10 cellular contexts compared by ENCODE assay signal in the genomic region with DNA sequence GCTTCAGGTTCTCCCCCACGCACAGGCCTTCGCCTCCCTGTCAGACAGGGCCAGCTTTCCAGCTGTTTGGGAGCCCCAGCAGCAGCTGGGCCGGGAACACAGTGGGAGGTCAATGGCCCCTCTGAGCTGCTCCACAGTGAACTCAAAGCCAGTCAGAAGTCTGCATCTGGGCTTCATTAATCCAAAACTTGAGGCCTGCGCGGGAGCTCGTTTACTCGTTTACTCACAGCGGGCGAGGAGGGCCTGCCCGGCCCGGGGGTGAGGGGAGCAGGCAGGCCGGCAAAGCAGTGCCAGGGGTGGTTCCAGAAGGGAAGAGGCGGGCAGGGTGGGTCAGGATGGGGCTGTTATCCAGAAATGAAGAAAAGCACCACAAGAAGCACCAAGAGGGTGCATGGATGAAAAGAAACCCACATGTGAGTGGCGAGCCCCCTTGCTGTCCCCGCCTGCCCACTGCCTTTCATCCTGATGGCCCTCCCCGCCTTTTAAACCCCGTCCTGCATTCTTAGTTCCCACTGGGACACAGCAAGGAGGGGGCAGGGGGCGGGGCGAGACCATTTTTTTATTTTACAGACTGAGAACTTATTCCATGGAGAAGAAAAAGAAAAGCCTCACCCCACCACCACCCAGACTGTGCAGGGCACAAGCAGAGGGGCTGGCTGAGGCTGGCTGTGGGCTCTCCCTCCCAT. TPM values are rescaled to one million over a fixed set of nuclear protein-coding genes. Genes with fewer than 3 reads are reported as not detected.
DNase-seq lines count a peak whose midpoint lies in the region; ATAC-seq and TF ChIP-seq lines count a peak whose summit lies in the region.
"Had no signal": no experiment of that assay in that cellular context is flagged by ENCODE, and none has a peak within 500 bp of the region (broad histone marks: within the 10 kb centered on the region; RNA-seq: fewer than 3 reads in every experiment).

No MANE protein-coding gene starts in this region.

- H3K27me3 ChIP-seq in H9 (ENCODE audit: insufficient read depth, low read length) (no peaks in the 10 kb centered on the region), ectodermal cell (ENCODE audit: control insufficient read depth, insufficient read depth, low read length, poor library complexity, severe bottlenecking) (no peaks in the 10 kb centered on the region), right lobe of liver (no peaks in the 10 kb centered on the region), smooth muscle cell (ENCODE audit: low read depth) (no peaks in the 10 kb centered on the region)

- no CpG with 5 or more reads among the region's 19 CpGs for WGBS in H9 (ENCODE audit: extremely low coverage, insufficient read length, low lambda C conversion rate)
- 2 to 3% methylated on average over 19 of the region's 19 CpGs for WGBS in ectodermal cell, 2 experiments
- 70% methylated on average over 14 of the region's 19 CpGs for WGBS in right lobe of liver (ENCODE audit: insufficient coverage, low coverage, low lambda C conversion rate, missing lambda C conversion rate)
- WGBS in smooth muscle cell (ENCODE audit: low lambda C conversion rate), result 24% methylated on average over 19 of the region's 19 CpGs

- no peaks in the 10 kb centered on the region for H3F3A ChIP-seq in smooth muscle cell (ENCODE audit: low read depth)

- H3K36me3 ChIP-seq in ectodermal cell (ENCODE audit: control insufficient read depth, insufficient read depth, low read length) (no peaks in the 10 kb centered on the region), right lobe of liver (no peaks in the 10 kb centered on the region), smooth muscle cell (ENCODE audit: low read depth) (no peaks in the 10 kb centered on the region)

- H2AK5ac ChIP-seq in H9 (ENCODE audit: insufficient read length, low read length), result no peak overlapping the region

- no peak overlapping the region for H3K18ac ChIP-seq in H9 (ENCODE audit: insufficient read length, low read depth, low read length)

- H3K36me3 Mint-ChIP-seq in H9 (ENCODE audit: insufficient read depth in 1 of 3, low read depth in 3 of 3), result 0 out of 7 replicates have a peak, but pooled peaks cover 0 to 4% (median 0%) of the 10 kb centered on the region in 3 experiments
- no peaks in the 10 kb centered on the region for H3K36me3 Mint-ChIP-seq in activated CD4-positive, alpha-beta T cell treated with anti-CD3 and anti-CD28 coated beads for 36 hours (ENCODE audit: low read depth)
- H3K36me3 Mint-ChIP-seq: naive thymus-derived CD4-positive, alpha-beta T cell had no signal

- no peak overlapping the region for H2BK5ac ChIP-seq in H9 (ENCODE audit: insufficient read length, low read length)

- H4K91ac ChIP-seq in H9 (ENCODE audit: insufficient read length, low read depth, low read length), result no peak overlapping the region

- intact Hi-C loops in right lobe of liver (cut with DNase I), result no loop called here
- intact Hi-C loops in activated CD4-positive, alpha-beta T cell treated with anti-CD3 and anti-CD28 coated beads for 36 hours (cut with DNase I, micrococcal nuclease), result no loop called here

- H2BK12ac ChIP-seq in H9 (ENCODE audit: insufficient read length, low read depth, low read length), result no peak overlapping the region

- DNase-seq in H9, result peak; percentile 63
- no peak for DNase-seq in right lobe of liver
- DNase-seq in smooth muscle cell (lab: John Stamatoyannopoulos, UW; ENCODE audit: unreplicated experiment), result peak; percentile 74
- no peak for DNase-seq in activated CD4-positive, alpha-beta T cell treated with anti-CD3 and anti-CD28 coated beads for 36 hours
- no peak for DNase-seq in NCI-H146 treated with DMSO at 0.1 percent for 48 hours (lab: John Stamatoyannopoulos, UW; ENCODE audit: unreplicated experiment)
- DNase-seq in NCI-H1694 treated with DMSO at 0.1 percent for 48 hours (lab: John Stamatoyannopoulos, UW), result no peak
- DNase-seq: DMS153; naive thymus-derived CD4-positive, alpha-beta T cell had no signal

- peak overlapping the region; percentile 62 to 92 (median 64); a peak in 6 of 7 replicates for H3K27ac Mint-ChIP-seq in H9
- H3K27ac Mint-ChIP-seq in activated CD4-positive, alpha-beta T cell treated with anti-CD3 and anti-CD28 coated beads for 36 hours, result no peak overlapping the region

- no peak overlapping the region for H3K9ac ChIP-seq in H9 (ENCODE audit: extremely low read depth, insufficient read length, low read length)
- H3K9ac ChIP-seq in smooth muscle cell (ENCODE audit: low read depth), result peak overlapping the region; percentile 9

- no peak overlapping the region for H2BK20ac ChIP-seq in H9 (ENCODE audit: low read depth, low read length, poor library complexity, severe bottlenecking)

- POLR2A ChIA-PET in activated CD4-positive, alpha-beta T cell treated with anti-CD3 and anti-CD28 coated beads for 36 hours (lab: Charles Lee), result no interaction called here

- H2AFZ ChIP-seq in H9 (ENCODE audit: low read length) (no peak overlapping the region), smooth muscle cell (ENCODE audit: low read depth) (peak overlapping the region; percentile 66)

- H2BK15ac ChIP-seq in H9 (ENCODE audit: low read depth, low read length), result no peak overlapping the region

- no peak overlapping the region for H4K5ac ChIP-seq in H9 (ENCODE audit: insufficient read length, low read depth, low read length)

- H3K4ac ChIP-seq in H9 (ENCODE audit: low read depth, low read length), result no peak overlapping the region

- H3K23me2 ChIP-seq in H9 (ENCODE audit: insufficient read length, low read depth, low read length, poor library complexity, severe bottlenecking), result no peaks in the 10 kb centered on the region

- H3K14ac ChIP-seq in H9 (ENCODE audit: insufficient read depth, low read length), result peak overlapping the region; percentile 39

- H3K4me3 ChIP-seq in ectodermal cell (ENCODE audit: insufficient read depth, low read depth, low read length), result peak overlapping the region; percentile 11
- no peak overlapping the region for H3K4me3 ChIP-seq in right lobe of liver
- H3K4me3 ChIP-seq in smooth muscle cell, result no peak overlapping the region

- H3K4me1 ChIP-seq in H9 (ENCODE audit: insufficient read depth, low read length) (peaks cover 2% of the 10 kb centered on the region; the same call in 1 of the 2 replicates), ectodermal cell (ENCODE audit: control insufficient read depth, insufficient read depth, low read length) (peaks cover 23% of the 10 kb centered on the region), right lobe of liver (no peaks in the 10 kb centered on the region), smooth muscle cell (ENCODE audit: low read depth) (peaks cover 21% of the 10 kb centered on the region)

- H4K20me1 ChIP-seq in H9 (ENCODE audit: control insufficient read depth, insufficient read depth, insufficient read length), result no peaks in the 10 kb centered on the region
- H4K20me1 ChIP-seq in smooth muscle cell (ENCODE audit: low read depth), result no peaks in the 10 kb centered on the region

- ATAC-seq in right lobe of liver (peak; percentile 15 to 50 (median 38)), GM21447 (IDR thresholded peaks at IDR 0.05; ENCODE audit: unreplicated experiment) (no peak)
- ATAC-seq in activated CD4-positive, alpha-beta T cell treated with anti-CD3 and anti-CD28 coated beads for 36 hours, result no peak
- ATAC-seq: naive thymus-derived CD4-positive, alpha-beta T cell had no signal

- H2BK120ac ChIP-seq in H9 (ENCODE audit: low read depth, low read length, poor library complexity, severe bottlenecking), result no peak overlapping the region

- H3K56ac ChIP-seq in H9 (ENCODE audit: insufficient read length, low read depth, low read length), result no peak overlapping the region

- CTCF ChIA-PET in activated CD4-positive, alpha-beta T cell treated with anti-CD3 and anti-CD28 coated beads for 36 hours (lab: Charles Lee), result interaction anchor here (1.1 kb wide), 1 partner anchor 49 kb away, joined by 3 read pairs; a partner anchor contains a TSS

- H3K23ac ChIP-seq in H9 (ENCODE audit: insufficient read length, low read depth, low read length), result no peak overlapping the region

- H3T11ph ChIP-seq in H9 (ENCODE audit: low read length), result no peak overlapping the region

- H3K27me3 Mint-ChIP-seq in H9 (ENCODE audit: low read depth), result peaks cover 8% of the 10 kb centered on the region
- no peaks in the 10 kb centered on the region for H3K27me3 Mint-ChIP-seq in activated CD4-positive, alpha-beta T cell treated with anti-CD3 and anti-CD28 coated beads for 36 hours

- no peak for TF ChIP-seq POLR2A in right lobe of liver (IDR thresholded peaks at IDR 0.05)

- H3K79me2 ChIP-seq in H9 (ENCODE audit: insufficient read depth, low read length) (no peaks in the 10 kb centered on the region), smooth muscle cell (ENCODE audit: low read depth) (no peaks in the 10 kb centered on the region)

- no peak for TF ChIP-seq CTCF in H9 (conservative IDR thresholded peaks at IDR 0.05)
- no peak for TF ChIP-seq CTCF in right lobe of liver (IDR thresholded peaks at IDR 0.05)
- no peak for TF ChIP-seq CTCF in smooth muscle cell (IDR thresholded peaks at IDR 0.05; ENCODE audit: borderline replicate concordance, insufficient read depth, poor library complexity, severe bottlenecking)

- H3K79me1 ChIP-seq in H9 (ENCODE audit: insufficient read depth, low read depth, low read length, poor library complexity, severe bottlenecking), result no peaks in the 10 kb centered on the region

- no peaks in the 10 kb centered on the region; a peak in 1 of 5 replicates for H3K9me3 Mint-ChIP-seq in H9
- no peaks in the 10 kb centered on the region for H3K9me3 Mint-ChIP-seq in activated CD4-positive, alpha-beta T cell treated with anti-CD3 and anti-CD28 coated beads for 36 hours (ENCODE audit: low read depth)
- H3K9me3 Mint-ChIP-seq: naive thymus-derived CD4-positive, alpha-beta T cell had no signal

- H3K4me1 Mint-ChIP-seq in H9, result peaks cover 24 to 35% of the 10 kb centered on the region in 2 experiments
- peaks cover 20% of the 10 kb centered on the region for H3K4me1 Mint-ChIP-seq in activated CD4-positive, alpha-beta T cell treated with anti-CD3 and anti-CD28 coated beads for 36 hours

- no peak overlapping the region for H3K4me2 ChIP-seq in H9 (ENCODE audit: insufficient read depth, insufficient read length, low read length)
- H3K4me2 ChIP-seq in smooth muscle cell, result peak overlapping the region; percentile 80

- peak overlapping the region in 1 of 2 experiments; percentile 68; a peak in 3 of 5 replicates for H3K4me3 Mint-ChIP-seq in H9
- H3K4me3 Mint-ChIP-seq in activated CD4-positive, alpha-beta T cell treated with anti-CD3 and anti-CD28 coated beads for 36 hours, result no peak overlapping the region
- H3K4me3 Mint-ChIP-seq: naive thymus-derived CD4-positive, alpha-beta T cell had no signal

- H3K9me3 ChIP-seq in H9 (ENCODE audit: control insufficient read depth, low read depth, low read length) (no peaks in the 10 kb centered on the region), ectodermal cell (ENCODE audit: control insufficient read depth, low read length) (no peaks in the 10 kb centered on the region), right lobe of liver (no peaks in the 10 kb centered on the region), smooth muscle cell (replicated peaks; ENCODE audit: low read depth) (no peaks in the 10 kb centered on the region)

- no peak overlapping the region for H4K8ac ChIP-seq in H9 (replicated peaks; ENCODE audit: insufficient read length, low read depth, low read length)

- H3K27ac ChIP-seq in H9 (ENCODE audit: insufficient read length, low read depth, low read length) (no peak overlapping the region), ectodermal cell (ENCODE audit: insufficient read depth, low read depth, low read length, poor library complexity, severe bottlenecking) (peak overlapping the region; percentile 89), right lobe of liver (peak overlapping the region in 1 of 3 donors; percentile 33), smooth muscle cell (ENCODE audit: low read depth) (peak overlapping the region; percentile 81)

RNA-seq across cellular contexts. Expression of a gene that starts 37.0 kb away (rescaled TPM):
- 81.6 and 87.2 TPM in 2 replicates for total RNA-seq in H9 (2021)
- 102 TPM for polyA plus RNA-seq in ectodermal cell (2013, experiment 1 of 4)
- polyA plus RNA-seq in ectodermal cell (2013, experiment 2 of 4), result 109 TPM
- polyA plus RNA-seq in ectodermal cell (2013, experiment 3 of 4), result 83.9 TPM
- polyA plus RNA-seq in ectodermal cell (2013, experiment 4 of 4), result 89.0 TPM
- total RNA-seq in right lobe of liver, result 10 to 100 TPM; 11.9 to 18.9 (median 12.6) TPM
- 41.0 and 42.0 TPM in 2 replicates for total RNA-seq in smooth muscle cell
- 39.3 and 40.7 TPM in 2 replicates for polyA plus RNA-seq in smooth muscle cell
- total RNA-seq in activated CD4-positive, alpha-beta T cell treated with anti-CD3 and anti-CD28 coated beads for 36 hours, result 1 to 10 TPM; 7.5 to 9.6 TPM

RNA-seq across cellular contexts. Expression of a gene that starts 49.0 kb away (rescaled TPM):
- total RNA-seq in H9 (2021), result 13.0 and 13.9 TPM in 2 replicates
- polyA plus RNA-seq in ectodermal cell (2013, experiment 1 of 4), result 13.1 TPM
- 10.3 TPM for polyA plus RNA-seq in ectodermal cell (2013, experiment 2 of 4)
- 11.8 TPM for polyA plus RNA-seq in ectodermal cell (2013, experiment 3 of 4)
- 11.6 TPM for polyA plus RNA-seq in ectodermal cell (2013, experiment 4 of 4)
- total RNA-seq in right lobe of liver, result 10 to 100 TPM in 3 of 6 experiments, 1 to 10 TPM in 3; 6.0 to 16.3 (median 9.7) TPM
- total RNA-seq in smooth muscle cell, result 7.9 and 9.6 TPM in 2 replicates
- polyA plus RNA-seq in smooth muscle cell, result 16.5 and 19.1 TPM in 2 replicates
- total RNA-seq in activated CD4-positive, alpha-beta T cell treated with anti-CD3 and anti-CD28 coated beads for 36 hours, result 10 to 100 TPM; 23.0 to 23.6 TPM

Comparison
In these comparisons a context has a peak if more than half of its experiments do, and no peak if none do; other contexts are left out.
1. DNase-seq: peak in H9 (single experiment) and smooth muscle cell (single experiment); none in right lobe of liver (0 of 3), activated CD4-positive, alpha-beta T cell treated with anti-CD3 and anti-CD28 coated beads for 36 hours (single experiment), NCI-H146 treated with DMSO at 0.1 percent for 48 hours (single experiment) and NCI-H1694 treated with DMSO at 0.1 percent for 48 hours (single experiment).
2. ATAC-seq: peak in right lobe of liver (4 of 4); none in activated CD4-positive, alpha-beta T cell treated with anti-CD3 and anti-CD28 coated beads for 36 hours (single experiment) and GM21447 (single experiment).